Comparison of ENCODE assay signal across 8 cellular contexts in genomic region chr14:50342211-50343080, GRCh38. TPM values are rescaled to one million over a fixed set of nuclear protein-coding genes. Genes with fewer than 3 reads are reported as not detected.
A peak's percentile ranks its signal among the peaks of the same experiment; 100 is the strongest.
DNase-seq lines count a peak whose midpoint lies in the region; ATAC-seq and TF ChIP-seq lines count a peak whose summit lies in the region.

No MANE protein-coding gene starts in this region.

- DNase-seq in AG09309 (ENCODE audit: low read depth) (peak; percentile 59), NCI-H1105 treated with DMSO at 0.1 percent for 48 hours (lab: John Stamatoyannopoulos, UW) (peak; percentile 14), erythroblast (lab: John Stamatoyannopoulos, UW) (peak; percentile 95 to 97), mucosa of descending colon (peak in 2 of 3 donors; percentile 63 to 67), transverse colon (peak; percentile 45)
- peak; percentile 57 for DNase-seq in activated CD4-positive, alpha-beta T cell treated with anti-CD3 and anti-CD28 coated beads for 48 hours

- H3K27ac ChIP-seq in transverse colon, result peak overlapping the region; percentile 60 to 75 (median 74)

- intact Hi-C loops in mucosa of descending colon (cut with DNase I, micrococcal nuclease), result loop anchor here in 1 of 2 donors (10.0 kb wide), 1 partner anchor 62 kb away; no protein-coding TSS in a partner anchor
- intact Hi-C loops in transverse colon (cut with DNase I; ENCODE audit: low total_unique reads), result no loop called here

- in situ Hi-C loops in transverse colon (cut with MboI; ENCODE audit: low pct_ligation_motif_present in 1 of 4, low pct_unique_long_range_greater_than_20kb in 1 of 4, low sequenced_read_pairs in 3 of 4), result loop anchor here in 1 of 4 donors (10.0 kb wide), 1 partner anchor 62 kb away; no protein-coding TSS in a partner anchor

- ATAC-seq in GM18909 (IDR thresholded peaks at IDR 0.05; ENCODE audit: poor library complexity, unreplicated experiment) (peak; percentile 51), mucosa of descending colon (peak; percentile 85), HG03045 (IDR thresholded peaks at IDR 0.05; ENCODE audit: unreplicated experiment) (no peak)

- TF ChIP-seq POLR2A in erythroblast (IDR thresholded peaks at IDR 0.05; ENCODE audit: low read length) (peak; percentile 48), transverse colon (IDR thresholded peaks at IDR 0.05) (no peak)

- H3K4me1 ChIP-seq in mucosa of descending colon (ENCODE audit: low read depth) (peaks cover 11% of the 10 kb centered on the region), transverse colon (peaks cover 7 to 67% (median 32%) of the 10 kb centered on the region in 4 donors)

- 21 to 29% methylated on average over 4 to 8 of the region's 8 CpGs for WGBS in transverse colon (ENCODE audit: low coverage in 1 of 2), 2 donors

- no peaks in the 10 kb centered on the region for H3K36me3 ChIP-seq in mucosa of descending colon (ENCODE audit: low read depth)
- H3K36me3 ChIP-seq in transverse colon, result no peaks in the 10 kb centered on the region

- H3K27me3 ChIP-seq in transverse colon, result no peaks in the 10 kb centered on the region

- no peak for TF ChIP-seq EP300 in transverse colon (IDR thresholded peaks at IDR 0.05; ENCODE audit: low read depth)

- H3K4me3 ChIP-seq in AG09309 (ENCODE audit: control insufficient read depth, low read depth, low read length) (no peak overlapping the region), mucosa of descending colon (no peak overlapping the region), transverse colon (peak overlapping the region in 3 of 4 donors; percentile 1 to 13 (median 6))

- TF ChIP-seq CTCF in AG09309 (IDR thresholded peaks at IDR 0.05; ENCODE audit: control insufficient read depth, insufficient read depth, low read depth, low read length, missing control alignments), result peak; percentile 64
- TF ChIP-seq CTCF in mucosa of descending colon (IDR thresholded peaks at IDR 0.05), result no peak
- peak in 2 of 5 experiments; percentile 8 to 22 for TF ChIP-seq CTCF in transverse colon (IDR thresholded peaks at IDR 0.05)

- no peaks in the 10 kb centered on the region for H3K9me3 ChIP-seq in mucosa of descending colon
- H3K9me3 ChIP-seq in transverse colon, result no peaks in the 10 kb centered on the region

RNA-seq across cellular contexts. Expression of gene DMAC2L, which starts 30.3 kb away (rescaled TPM):
- total RNA-seq in mucosa of descending colon, result 10 to 100 TPM; 18.9 to 27.6 (median 21.5) TPM
- 10 to 100 TPM in 2 of 4 donors, 1 to 10 TPM in 2; 3.0 to 18.9 (median 9.2) TPM for total RNA-seq in transverse colon

RNA-seq across cellular contexts. Expression of gene L2HGDH, which starts 30.4 kb away (rescaled TPM):
- 10 to 100 TPM in 1 of 3 donors, 1 to 10 TPM in 2; 7.2 to 11.2 (median 9.8) TPM for total RNA-seq in mucosa of descending colon
- 10 to 100 TPM in 1 of 4 donors, 1 to 10 TPM in 2, under 1 TPM in 1; 0.80 to 73.3 (median 8.3) TPM for total RNA-seq in transverse colon

RNA-seq across cellular contexts. Expression of gene CDKL1, which starts 54.2 kb away (rescaled TPM):
- total RNA-seq in mucosa of descending colon (10 to 100 TPM; 31.0 to 70.4 (median 53.5) TPM), transverse colon (10 to 100 TPM; 15.3 to 36.8 (median 28.2) TPM)

Comparison
In these comparisons a context has a peak if more than half of its experiments do, and no peak if none do; other contexts are left out.
1. DNase-seq: peak in every context shown above with its lines; median percentile 96 in erythroblast; 65 in mucosa of descending colon; 59 in AG09309; 57 in activated CD4-positive, alpha-beta T cell treated with anti-CD3 and anti-CD28 coated beads for 48 hours; 45 in transverse colon; 14 in NCI-H1105 treated with DMSO at 0.1 percent for 48 hours.
2. H3K4me3 ChIP-seq: peak in transverse colon (3 of 4); none in AG09309 (single experiment) and mucosa of descending colon (single experiment).